In genomic region chr3:8110966-8111798, GRCh38 we compare ENCODE assay signal across 8 cellular contexts.
DNase-seq lines count a peak whose midpoint lies in the region; TF ChIP-seq lines count a peak whose summit lies in the region.

No MANE protein-coding gene starts in this region.

- no peaks in the 10 kb centered on the region for H3K79me2 ChIP-seq in SU-DHL-6 (ENCODE audit: insufficient read depth, low read length)
- H3K79me2 ChIP-seq in hepatocyte: no peaks in the 10 kb centered on the region

- H3K9me3 ChIP-seq in SU-DHL-6 (ENCODE audit: insufficient read depth, low read length) (no peaks in the 10 kb centered on the region), hepatocyte (ENCODE audit: low read depth) (no peaks in the 10 kb centered on the region)

- no peak overlapping the region for H3K4me2 ChIP-seq in SU-DHL-6 (ENCODE audit: low read depth, low read length, poor library complexity, severe bottlenecking)
- peak overlapping the region; percentile 61 for H3K4me2 ChIP-seq in hepatocyte

- H3K27me3 ChIP-seq in SU-DHL-6 (ENCODE audit: low read length) (no peaks in the 10 kb centered on the region), hepatocyte (no peaks in the 10 kb centered on the region)

- WGBS in hepatocyte (ENCODE audit: low lambda C conversion rate, missing lambda C conversion rate): 35% methylated on average over 14 of the region's 14 CpGs

- H3K27ac ChIP-seq in SU-DHL-6 (ENCODE audit: low read depth, low read length) (no peak overlapping the region), hepatocyte (no peak overlapping the region)

- H3K9me2 ChIP-seq in SU-DHL-6 (replicated peaks; ENCODE audit: insufficient read depth, low read length) (no peaks in the 10 kb centered on the region), hepatocyte (replicated peaks; ENCODE audit: insufficient read depth) (no peaks in the 10 kb centered on the region)

- no peaks in the 10 kb centered on the region for H3F3A ChIP-seq in SU-DHL-6 (ENCODE audit: insufficient read depth)

- peak; percentile 75 for DNase-seq in DMS 273 (lab: John Stamatoyannopoulos, UW; ENCODE audit: unreplicated experiment)
- DNase-seq in DMS 273 treated with DMSO at 0.1 percent for 48 hours (lab: John Stamatoyannopoulos, UW): no peak
- DNase-seq in HCEC 1CT: peak; percentile 36
- peak; percentile 38 for DNase-seq in LoVo (ENCODE audit: low spot score)
- peak in 54 of 58 donors; percentile 4 to 84 (median 58) for DNase-seq in anterior cingulate cortex (lab: John Stamatoyannopoulos, UW)
- peak; percentile 80 for DNase-seq in hepatocyte (ENCODE audit: low spot score)
- DNase-seq in skeletal muscle cell (ENCODE audit: low read depth): peak; percentile 3

- peak; percentile 46 for TF ChIP-seq CTCF in SU-DHL-6 (IDR thresholded peaks at IDR 0.05; ENCODE audit: insufficient read depth, low read length, poor library complexity, severe bottlenecking)
- TF ChIP-seq CTCF in hepatocyte (IDR thresholded peaks at IDR 0.05; ENCODE audit: poor library complexity): peak; percentile 86

- no peaks in the 10 kb centered on the region for H3K4me1 ChIP-seq in hepatocyte (ENCODE audit: insufficient read depth)

- no peaks in the 10 kb centered on the region for H3K36me3 ChIP-seq in SU-DHL-6 (ENCODE audit: low read length)
- H3K36me3 ChIP-seq in hepatocyte (replicated peaks; ENCODE audit: insufficient read depth, low read depth): no peaks in the 10 kb centered on the region

- H4K20me1 ChIP-seq in SU-DHL-6 (ENCODE audit: low read depth, low read length) (no peaks in the 10 kb centered on the region), hepatocyte (ENCODE audit: insufficient read depth, poor library complexity, severe bottlenecking) (no peaks in the 10 kb centered on the region)

- H2AFZ ChIP-seq in SU-DHL-6 (ENCODE audit: low read depth, low read length, severe bottlenecking) (no peak overlapping the region), hepatocyte (peak overlapping the region; percentile 12)

- no peak overlapping the region for H3K4me3 ChIP-seq in SU-DHL-6 (ENCODE audit: insufficient read depth, low read length, poor library complexity, severe bottlenecking)
- H3K4me3 ChIP-seq in hepatocyte: no peak overlapping the region
- no peak overlapping the region for H3K4me3 ChIP-seq in skeletal muscle cell (ENCODE audit: low read depth, low read length)

- H3K9ac ChIP-seq in SU-DHL-6 (ENCODE audit: low read length): no peak overlapping the region
